In the genomic region with DNA sequence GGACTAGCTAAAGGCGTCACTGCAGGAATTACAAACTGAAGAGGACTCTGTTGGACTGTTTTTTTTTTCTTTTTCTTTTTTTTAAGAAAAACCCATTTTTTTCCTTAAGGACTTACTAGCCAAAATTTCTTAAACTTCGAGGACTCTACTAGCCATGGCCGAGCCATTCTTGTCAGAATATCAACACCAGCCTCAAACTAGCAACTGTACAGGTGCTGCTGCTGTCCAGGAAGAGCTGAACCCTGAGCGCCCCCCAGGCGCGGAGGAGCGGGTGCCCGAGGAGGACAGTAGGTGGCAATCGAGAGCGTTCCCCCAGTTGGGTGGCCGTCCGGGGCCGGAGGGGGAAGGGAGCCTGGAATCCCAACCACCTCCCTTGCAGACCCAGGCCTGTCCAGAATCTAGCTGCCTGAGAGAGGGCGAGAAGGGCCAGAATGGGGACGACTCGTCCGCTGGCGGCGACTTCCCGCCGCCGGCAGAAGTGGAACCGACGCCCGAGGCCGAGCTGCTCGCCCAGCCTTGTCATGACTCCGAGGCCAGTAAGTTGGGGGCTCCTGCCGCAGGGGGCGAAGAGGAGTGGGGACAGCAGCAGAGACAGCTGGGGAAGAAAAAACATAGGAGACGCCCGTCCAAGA, we compare ENCODE assay signal across 1 cellular context.
A peak's percentile ranks its signal among the peaks of the same experiment; 100 is the strongest.
TF ChIP-seq lines count a peak whose summit lies in the region.

No MANE protein-coding gene starts in this region.

TF ChIP-seq in IMR-90, 13 proteins besides CTCF, POLR2A, EP300 and RAD21:
- 0 out of 2 replicates have a peak, but pooled peaks have one; percentile 68 for TF ChIP-seq CHD1 (IDR thresholded peaks at IDR 0.05; ENCODE audit: low read depth, low read length)
- no peak for TF ChIP-seq MAFK (IDR thresholded peaks at IDR 0.05; ENCODE audit: low read depth, low read length)
- no peak for TF ChIP-seq CEBPB (IDR thresholded peaks at IDR 0.05; ENCODE audit: low read depth, low read length)
- TF ChIP-seq BHLHE40 (IDR thresholded peaks at IDR 0.05; ENCODE audit: low read depth, low read length), result no peak
- no peak for TF ChIP-seq ELK1 (IDR thresholded peaks at IDR 0.05; ENCODE audit: borderline replicate concordance, low read depth, low read length)
- TF ChIP-seq MAZ (IDR thresholded peaks at IDR 0.05; ENCODE audit: borderline replicate concordance, low read depth, low read length), result peak; percentile 93; the same call in 1 of the 2 replicates
- no peak for TF ChIP-seq NFE2L2 (IDR thresholded peaks at IDR 0.05; ENCODE audit: low read depth, low read length)
- TF ChIP-seq RCOR1 (IDR thresholded peaks at IDR 0.05; ENCODE audit: insufficient replicate concordance, low read length), result peak; percentile 7
- TF ChIP-seq MXI1 (IDR thresholded peaks at IDR 0.05; ENCODE audit: borderline replicate concordance, low read depth, low read length), result peak; percentile 33; the same call in 1 of the 2 replicates
- TF ChIP-seq SMC3 (IDR thresholded peaks at IDR 0.05; ENCODE audit: low read depth, low read length), result peak; percentile 62
TF ChIP-seq in IMR-90: peak in this region for 5.
